8 cellular contexts compared by ENCODE assay signal in the genomic region with DNA sequence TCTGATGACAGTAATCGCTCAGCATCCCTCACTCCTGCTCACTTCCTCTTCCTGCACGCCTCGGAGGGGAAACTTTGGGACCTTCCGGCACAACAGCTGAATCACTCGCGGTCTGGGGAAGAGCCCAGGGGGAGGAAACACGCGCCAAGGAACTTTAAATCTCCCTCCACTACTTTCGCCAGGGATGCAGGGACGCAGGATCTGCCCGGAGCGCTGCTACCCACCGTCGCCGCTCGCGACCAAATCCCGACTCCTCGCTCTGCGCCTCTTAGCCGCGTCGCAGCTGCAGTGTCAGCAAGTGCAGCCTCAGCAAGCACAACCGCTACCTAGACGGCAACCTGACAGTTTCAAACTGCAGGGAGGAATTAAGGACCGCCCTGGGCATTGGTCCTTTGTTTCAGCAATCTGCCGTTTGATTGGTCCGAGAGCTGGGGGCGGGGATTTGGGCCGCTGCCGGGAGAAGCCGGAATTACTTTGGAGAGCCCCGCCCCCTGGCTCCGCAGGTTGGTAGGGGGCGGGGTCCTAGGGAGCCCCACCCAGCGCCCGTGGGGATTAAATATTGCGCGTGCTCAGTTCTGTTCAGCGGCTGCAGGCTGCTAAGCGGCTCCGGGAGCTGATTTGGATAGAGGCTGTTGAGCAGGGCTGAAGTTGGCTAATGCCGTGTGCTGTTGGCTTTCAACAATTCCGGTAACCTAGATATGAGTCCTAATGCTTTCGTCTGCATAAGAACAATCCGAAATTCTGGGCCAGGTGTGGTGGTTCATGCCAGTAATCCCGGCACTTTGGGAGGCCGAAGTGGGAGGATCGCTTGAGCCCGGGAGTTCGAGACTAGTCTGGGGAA. TPM values are rescaled to one million over a fixed set of nuclear protein-coding genes. Genes with fewer than 3 reads are reported as not detected.
A peak's percentile ranks its signal among the peaks of the same experiment; 100 is the strongest.
DNase-seq lines count a peak whose midpoint lies in the region; ATAC-seq and TF ChIP-seq lines count a peak whose summit lies in the region.

A gene with protein sequence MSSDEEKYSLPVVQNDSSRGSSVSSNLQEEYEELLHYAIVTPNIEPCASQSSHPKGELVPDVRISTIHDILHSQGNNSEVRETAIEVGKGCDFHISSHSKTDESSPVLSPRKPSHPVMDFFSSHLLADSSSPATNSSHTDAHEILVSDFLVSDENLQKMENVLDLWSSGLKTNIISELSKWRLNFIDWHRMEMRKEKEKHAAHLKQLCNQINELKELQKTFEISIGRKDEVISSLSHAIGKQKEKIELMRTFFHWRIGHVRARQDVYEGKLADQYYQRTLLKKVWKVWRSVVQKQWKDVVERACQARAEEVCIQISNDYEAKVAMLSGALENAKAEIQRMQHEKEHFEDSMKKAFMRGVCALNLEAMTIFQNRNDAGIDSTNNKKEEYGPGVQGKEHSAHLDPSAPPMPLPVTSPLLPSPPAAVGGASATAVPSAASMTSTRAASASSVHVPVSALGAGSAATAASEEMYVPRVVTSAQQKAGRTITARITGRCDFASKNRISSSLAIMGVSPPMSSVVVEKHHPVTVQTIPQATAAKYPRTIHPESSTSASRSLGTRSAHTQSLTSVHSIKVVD (minus strand): TSS at position 356 of the 841 bp plus-strand sequence. CDS start 4,500 bp downstream, outside the sequence.

- intact Hi-C loops in PC-3 (cut with micrococcal nuclease) = no loop called here

- ATAC-seq in GM21576 (IDR thresholded peaks at IDR 0.05; ENCODE audit: unreplicated experiment) (peak; percentile 93), PC-3 (peak; percentile 91)

- DNase-seq in DMS114 treated with DMSO at 0.1 percent for 48 hours (lab: John Stamatoyannopoulos, UW; ENCODE audit: unreplicated experiment) (peak; percentile 97), PC-3 (peak; percentile 95), activated T-cell treated with anti-CD3 and anti-CD28 coated beads for 48 hours (ENCODE audit: low read depth) (peak; percentile 98), epithelial cell of esophagus (ENCODE audit: low read depth) (peak; percentile 98)
- DNase-seq in stimulated activated CD8-positive, alpha-beta memory T cell treated with anti-CD3 and anti-CD28 coated beads, Interleukin-4, amount 100 ng/mL, for 1 hour (ENCODE audit: low read depth in 2 of 2, low spot score in 1 of 2) = peak; percentile 96 to 97

- peak within 1 kb of the TSS; percentile 90 for H3K4me2 ChIP-seq in PC-3 (ENCODE audit: low read length)

- peaks cover 2% of the 10 kb centered on the region; the same call in 1 of the 2 replicates for H3K36me3 ChIP-seq in PC-3 (ENCODE audit: low read depth, low read length)

- no peaks in the 10 kb centered on the region for H3K9me2 ChIP-seq in PC-3 (replicated peaks; ENCODE audit: low read length)

- no peak for TF ChIP-seq EP300 in Ishikawa (IDR thresholded peaks at IDR 0.05; ENCODE audit: borderline replicate concordance)

- H3K27ac ChIP-seq in PC-3 (ENCODE audit: low read length) = peak within 1 kb of the TSS; percentile 91

- no peak for TF ChIP-seq CTCF in PC-3 (conservative IDR thresholded peaks at IDR 0.05; ENCODE audit: low read depth, low read length)
- TF ChIP-seq CTCF in epithelial cell of esophagus (IDR thresholded peaks at IDR 0.05; ENCODE audit: insufficient read depth, low read depth, low read length, missing control alignments) = no peak

- TF ChIP-seq RAD21 in Ishikawa (IDR thresholded peaks at IDR 0.05; ENCODE audit: low read depth) = no peak

- H2AFZ ChIP-seq in PC-3 (ENCODE audit: low read length) = peak within 1 kb of the TSS; percentile 87

- POLR2A ChIA-PET in PC-3 (lab: Charles Lee; ENCODE audit: unreplicated experiment) = interaction anchor here (0.6 to 0.7 kb wide), 4 partner anchors 36 to 1401 kb away, joined by 3 to 4 read pairs (median 3); no protein-coding TSS in a partner anchor

- CTCF ChIA-PET in PC-3 (lab: Charles Lee) = interaction anchor here (0.7 kb wide), 1 partner anchor 49 kb away, joined by 3 read pairs; no protein-coding TSS in a partner anchor

- H3K27me3 ChIP-seq in PC-3 (ENCODE audit: low read length) = no peaks in the 10 kb centered on the region
- no peaks in the 10 kb centered on the region for H3K27me3 ChIP-seq in mononuclear cell (ENCODE audit: insufficient read depth, low read length)

- no peaks in the 10 kb centered on the region for H3K9me3 ChIP-seq in PC-3 (ENCODE audit: low read length)
- H3K9me3 ChIP-seq in mononuclear cell (ENCODE audit: low read depth, low read length) = no peaks in the 10 kb centered on the region

- H3K4me1 ChIP-seq in PC-3 (ENCODE audit: insufficient read depth, low read length) (peaks cover 6% of the 10 kb centered on the region), mononuclear cell (ENCODE audit: insufficient read depth, low read length) (peaks cover 29% of the 10 kb centered on the region)

- H3K79me2 ChIP-seq in PC-3 (ENCODE audit: low read length) = peaks cover 46% of the 10 kb centered on the region

- peak within 1 kb of the TSS; percentile 85 for H3K9ac ChIP-seq in PC-3 (ENCODE audit: low read length)

- no peaks in the 10 kb centered on the region for H3F3A ChIP-seq in PC-3 (ENCODE audit: low read length, unreplicated experiment)

- peak within 1 kb of the TSS; percentile 96 for H3K4me3 ChIP-seq in PC-3 (ENCODE audit: low read length)
- peak within 1 kb of the TSS; percentile 91 for H3K4me3 ChIP-seq in epithelial cell of esophagus (ENCODE audit: low read length)
- H3K4me3 ChIP-seq in mononuclear cell (ENCODE audit: low read length) = peak within 1 kb of the TSS; percentile 65

- BruUV-seq in PC-3 (replicated peaks; lab: Mats Ljungman, UMichigan) = TSS peak; percentile 52

- H4K20me1 ChIP-seq in PC-3 (ENCODE audit: low read length) = no peaks in the 10 kb centered on the region

TF ChIP-seq in Ishikawa, 13 proteins besides CTCF, POLR2A, EP300 and RAD21:
- TF ChIP-seq TAF1 (IDR thresholded peaks at IDR 0.05; ENCODE audit: low read depth) = peak; percentile 82
- peak; percentile 67 for TF ChIP-seq NFIC (IDR thresholded peaks at IDR 0.05)
- TF ChIP-seq FOXM1 (IDR thresholded peaks at IDR 0.05; ENCODE audit: borderline replicate concordance, low read depth) = peak; percentile 56
- TF ChIP-seq, protein P1, sequence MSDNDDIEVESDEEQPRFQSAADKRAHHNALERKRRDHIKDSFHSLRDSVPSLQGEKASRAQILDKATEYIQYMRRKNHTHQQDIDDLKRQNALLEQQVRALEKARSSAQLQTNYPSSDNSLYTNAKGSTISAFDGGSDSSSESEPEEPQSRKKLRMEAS (IDR thresholded peaks at IDR 0.05) = peak; percentile 92
- TF ChIP-seq CEBPB (IDR thresholded peaks at IDR 0.05) = no peak
- TF ChIP-seq, protein P2, sequence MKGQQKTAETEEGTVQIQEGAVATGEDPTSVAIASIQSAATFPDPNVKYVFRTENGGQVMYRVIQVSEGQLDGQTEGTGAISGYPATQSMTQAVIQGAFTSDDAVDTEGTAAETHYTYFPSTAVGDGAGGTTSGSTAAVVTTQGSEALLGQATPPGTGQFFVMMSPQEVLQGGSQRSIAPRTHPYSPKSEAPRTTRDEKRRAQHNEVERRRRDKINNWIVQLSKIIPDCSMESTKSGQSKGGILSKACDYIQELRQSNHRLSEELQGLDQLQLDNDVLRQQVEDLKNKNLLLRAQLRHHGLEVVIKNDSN (IDR thresholded peaks at IDR 0.05) = no peak
- TF ChIP-seq TEAD4 (IDR thresholded peaks at IDR 0.05) = 0 out of 2 replicates have a peak, but pooled peaks have one; percentile 10
- peak; percentile 50 for TF ChIP-seq TCF12 (IDR thresholded peaks at IDR 0.05; ENCODE audit: low read depth)
- 0 out of 2 replicates have a peak, but pooled peaks have one; percentile 46 for TF ChIP-seq CREB1 (IDR thresholded peaks at IDR 0.05; ENCODE audit: low read depth)
TF ChIP-seq in Ishikawa: peak in this region for 7.

RNA-seq across cellular contexts. Expression of the gene that starts here (rescaled TPM):
- total RNA-seq in PC-3 (2014; rRNA removed) (8.1 and 9.7 TPM in 2 replicates), mononuclear cell (16.0 TPM)

Comparison
In these comparisons a context has a peak if more than half of its experiments do, and no peak if none do; other contexts are left out.
1. Peak in every context shown above with its lines: DNase-seq, ATAC-seq, H3K4me3 ChIP-seq and H3K27ac ChIP-seq.